In genomic region chr17:44914698-44915271, GRCh38 we compare ENCODE assay signal across 12 cellular contexts. TPM values are rescaled to one million over a fixed set of nuclear protein-coding genes. Genes with fewer than 3 reads are reported as not detected.
"Had no signal": no experiment of that assay in that cellular context is flagged by ENCODE, and none has a peak within 500 bp of the region (broad histone marks: within the 10 kb centered on the region; RNA-seq: fewer than 3 reads in every experiment).

No MANE protein-coding gene starts in this region.

- H3K9me3 Mint-ChIP-seq: activated B cell treated with CpG ODN at 0.5 μM for 24 hours; activated CD4-positive, alpha-beta T cell treated with anti-CD3 and anti-CD28 coated beads, Interleukin-2, amount 10 ng/mL, durations not matched to agents 24 days and 14 days; activated naive CD4-positive, alpha-beta T cell treated with anti-CD3 and anti-CD28 coated beads for 36 hours; activated T-helper 1 cell treated with anti-CD3 and anti-CD28 coated beads, Interleukin-12 subunit alpha, Interleukin-12 subunit beta, Interleukin-2, Interleukin-4 antibody, amounts not matched to agents 30 ng/mL and 10 ng/mL and 1 ng/mL, durations not matched to agents 14 hours and 24 hours and 36 hours; nephron progenitor cell had no signal

- H3K4me3 Mint-ChIP-seq: activated B cell treated with CpG ODN at 0.5 μM for 24 hours; activated CD4-positive, alpha-beta T cell treated with anti-CD3 and anti-CD28 coated beads, Interleukin-2, amount 10 ng/mL, durations not matched to agents 24 days and 14 days; activated naive CD4-positive, alpha-beta T cell treated with anti-CD3 and anti-CD28 coated beads for 36 hours; activated T-helper 1 cell treated with anti-CD3 and anti-CD28 coated beads, Interleukin-12 subunit alpha, Interleukin-12 subunit beta, Interleukin-2, Interleukin-4 antibody, amounts not matched to agents 30 ng/mL and 10 ng/mL and 1 ng/mL, durations not matched to agents 14 hours and 24 hours and 36 hours; nephron progenitor cell had no signal

- H3K27ac ChIP-seq: adrenal gland, brain microvascular endothelial cell, foreskin keratinocyte, left lung, ovary, transverse colon had no signal

- H3K27me3 ChIP-seq: adrenal gland, brain microvascular endothelial cell, foreskin keratinocyte, ovary had no signal

- H3K27ac Mint-ChIP-seq: activated CD4-positive, alpha-beta T cell treated with anti-CD3 and anti-CD28 coated beads, Interleukin-2, amount 10 ng/mL, durations not matched to agents 24 days and 14 days; activated naive CD4-positive, alpha-beta T cell treated with anti-CD3 and anti-CD28 coated beads for 36 hours; activated T-helper 1 cell treated with anti-CD3 and anti-CD28 coated beads, Interleukin-12 subunit alpha, Interleukin-12 subunit beta, Interleukin-2, Interleukin-4 antibody, amounts not matched to agents 30 ng/mL and 10 ng/mL and 1 ng/mL, durations not matched to agents 14 hours and 24 hours and 36 hours; nephron progenitor cell had no signal

- DNase-seq: activated B cell treated with CpG ODN at 0.5 μM for 24 hours; activated CD4-positive, alpha-beta T cell treated with anti-CD3 and anti-CD28 coated beads, Interleukin-2, amount 10 ng/mL, durations not matched to agents 24 days and 14 days; activated naive CD4-positive, alpha-beta T cell treated with anti-CD3 and anti-CD28 coated beads for 36 hours; brain microvascular endothelial cell; foreskin keratinocyte; mesendoderm; nephron progenitor cell; transverse colon had no signal

- H3K4me3 ChIP-seq: adrenal gland, left lung, ovary, transverse colon had no signal

- H3K36me3 ChIP-seq: adrenal gland, brain microvascular endothelial cell, left lung, ovary, transverse colon had no signal

- H3K9me3 ChIP-seq: adrenal gland, left lung, ovary, transverse colon had no signal

RNA-seq across cellular contexts. Expression of gene GFAP, which starts 0.5 kb away (rescaled TPM):
- total RNA-seq: activated B cell treated with CpG ODN at 0.5 μM for 24 hours; activated CD4-positive, alpha-beta T cell treated with anti-CD3 and anti-CD28 coated beads, Interleukin-2, amount 10 ng/mL, durations not matched to agents 24 days and 14 days; activated naive CD4-positive, alpha-beta T cell treated with anti-CD3 and anti-CD28 coated beads for 36 hours; activated T-helper 1 cell treated with anti-CD3 and anti-CD28 coated beads, Interleukin-12 subunit alpha, Interleukin-12 subunit beta, Interleukin-2, Interleukin-4 antibody, amounts not matched to agents 30 ng/mL and 10 ng/mL and 1 ng/mL, durations not matched to agents 14 hours and 24 hours and 36 hours had no signal

RNA-seq across cellular contexts. Expression of gene C1QL1, which starts 53.3 kb away (rescaled TPM):
- total RNA-seq: activated B cell treated with CpG ODN at 0.5 μM for 24 hours had no signal
